ENCODE assay signal across 26 cellular contexts in genomic region chr20:45113865-45114264, GRCh38. TPM values are rescaled to one million over a fixed set of nuclear protein-coding genes. Genes with fewer than 3 reads are reported as not detected.
DNase-seq lines count a peak whose midpoint lies in the region; ATAC-seq, FAIRE-seq and TF ChIP-seq lines count a peak whose summit lies in the region.
"Had no signal": no experiment of that assay in that cellular context is flagged by ENCODE, and none has a peak within 500 bp of the region (broad histone marks: within the 10 kb centered on the region; RNA-seq: fewer than 3 reads in every experiment).

No MANE protein-coding gene starts in this region.

- no peak for ATAC-seq in K562
- ATAC-seq in lung (ENCODE audit: insufficient read depth, low FRiP score) = no peak
- ATAC-seq in naive thymus-derived CD8-positive, alpha-beta T cell = no peak
- ATAC-seq: GM23338, HCT116 had no signal

- TF ChIP-seq POLR2A in K562 (conservative IDR thresholded peaks at IDR 0.05) = no peak
- TF ChIP-seq POLR2A in suprapubic skin (IDR thresholded peaks at IDR 0.05) = no peak

- H3K27me3 ChIP-seq in K562 (ENCODE audit: control insufficient read depth in 2 of 2, insufficient read depth in 2 of 2, low read length in 2 of 2) = peaks cover 8 to 46% of the 10 kb centered on the region in 2 experiments; a peak in 4 of 5 replicates
- no peaks in the 10 kb centered on the region for H3K27me3 ChIP-seq in lung (ENCODE audit: control insufficient read depth, insufficient read depth)
- H3K27me3 ChIP-seq in suprapubic skin = no peaks in the 10 kb centered on the region
- H3K27me3 ChIP-seq: BLaER1 treated with 17β-estradiol and CSF1 and Interleukin-3, amounts not matched to agents 10 nM and 100 nM had no signal

- H3K36me3 ChIP-seq in K562 (ENCODE audit: control insufficient read depth, insufficient read depth, low read length) = no peaks in the 10 kb centered on the region
- H3K36me3 ChIP-seq in lung (ENCODE audit: control insufficient read depth in 2 of 2, insufficient read depth in 2 of 2, low read length in 2 of 2) = no peaks in the 10 kb centered on the region
- H3K36me3 ChIP-seq in suprapubic skin = no peaks in the 10 kb centered on the region
- H3K36me3 ChIP-seq: BE2C; BLaER1 treated with 17β-estradiol and CSF1 and Interleukin-3, amounts not matched to agents 10 nM and 100 nM had no signal

- no peak overlapping the region for H3K27ac Mint-ChIP-seq in naive thymus-derived CD8-positive, alpha-beta T cell
- H3K27ac Mint-ChIP-seq: CD14-positive monocyte; CD4-positive, alpha-beta T cell; GM23338; H9 had no signal

- intact Hi-C loops in K562 (cut with micrococcal nuclease) = loop anchor here (5.0 kb wide), 2 partner anchors 72 to 102 kb away; no protein-coding TSS in a partner anchor

- no peaks in the 10 kb centered on the region for H4K20me1 ChIP-seq in K562 (replicated peaks; ENCODE audit: control insufficient read depth, insufficient read depth, low read length)
- H4K20me1 ChIP-seq: BLaER1 treated with 17β-estradiol and CSF1 and Interleukin-3, amounts not matched to agents 10 nM and 100 nM had no signal

- in situ Hi-C loops in K562 (cut with MboI) = no loop called here

- H3K36me3 Mint-ChIP-seq in naive thymus-derived CD8-positive, alpha-beta T cell = no peaks in the 10 kb centered on the region
- H3K36me3 Mint-ChIP-seq: CD14-positive monocyte; CD8-positive, alpha-beta memory T cell had no signal

- H3K9me3 ChIP-seq in K562 (replicated peaks; ENCODE audit: control insufficient read depth, insufficient read depth, low read depth, low read length) (no peaks in the 10 kb centered on the region), lung (ENCODE audit: control insufficient read depth in 2 of 2, insufficient read depth in 1 of 2, low read length in 1 of 2) (no peaks in the 10 kb centered on the region), suprapubic skin (no peaks in the 10 kb centered on the region)
- H3K9me3 ChIP-seq: BE2C; BLaER1 treated with 17β-estradiol and CSF1 and Interleukin-3, amounts not matched to agents 10 nM and 100 nM had no signal

- CTCF ChIA-PET in RWPE1 (lab: Yijun Ruan, JAX) (interaction anchor here (2.0 to 6.7 kb wide), 5 partner anchors 18 to 657 kb away, joined by 4 to 87 read pairs (median 24); no protein-coding TSS in a partner anchor), K562 (lab: Yijun Ruan, JAX; ENCODE audit: low intra/inter-chr PET ratio) (no interaction called here)

- H3K9ac ChIP-seq in K562 (ENCODE audit: insufficient read depth in 1 of 2, low read depth in 2 of 2, low read length in 2 of 2) = no peak overlapping the region
- H3K9ac ChIP-seq: BLaER1 treated with 17β-estradiol and CSF1 and Interleukin-3, amounts not matched to agents 10 nM and 100 nM had no signal

- 0% methylated on average over 3 of the region's 3 CpGs for WGBS in K562 (ENCODE audit: insufficient coverage, low coverage, missing lambda C conversion rate)
- WGBS in lung, 2 donors = 92 to 93% methylated on average over 3 of the region's 3 CpGs
- WGBS in suprapubic skin = 76% methylated on average over 3 of the region's 3 CpGs

- peaks cover 0 to 3% of the 10 kb centered on the region in 2 experiments; a peak in 1 of 5 replicates for H3K4me1 ChIP-seq in K562 (replicated peaks in 1 of 2; ENCODE audit: control insufficient read depth in 2 of 2, insufficient read depth in 2 of 2, low read length in 2 of 2)
- H3K4me1 ChIP-seq in lung (ENCODE audit: control insufficient read depth in 2 of 2, insufficient read depth in 2 of 2, low read length in 2 of 2) = peaks cover 0 to 2% of the 10 kb centered on the region in 2 donors
- H3K4me1 ChIP-seq in suprapubic skin = peaks cover 16% of the 10 kb centered on the region
- H3K4me1 ChIP-seq: BE2C had no signal

- peaks cover 0 to 16% (median 7%) of the 10 kb centered on the region in 5 donors for H3K27me3 Mint-ChIP-seq in naive thymus-derived CD8-positive, alpha-beta T cell
- H3K27me3 Mint-ChIP-seq: CD4-positive, alpha-beta T cell had no signal

- TF ChIP-seq RAD21 in K562 (CRISPR knock-in tag; conservative IDR thresholded peaks at IDR 0.05 in 1 of 2, IDR thresholded peaks at IDR 0.05 in 1 of 2) = no peak

- no TSS peak for BruUV-seq in K562 (replicated peaks; lab: Mats Ljungman, UMichigan)

- H2AFZ ChIP-seq in K562 (ENCODE audit: low read depth, low read length) = no peak overlapping the region
- H2AFZ ChIP-seq: GM23338 had no signal

- no peak for FAIRE-seq in K562 (lab: Jason Lieb, UNC)
- FAIRE-seq: D721Med, GM12878, GM19239 had no signal

- H3K79me2 ChIP-seq in K562 (ENCODE audit: control insufficient read depth, insufficient read depth, low read length) = no peaks in the 10 kb centered on the region

- H3K4me2 ChIP-seq in K562 (ENCODE audit: insufficient read depth, low read length) = no peak overlapping the region
- H3K4me2 ChIP-seq: BLaER1 treated with 17β-estradiol and CSF1 and Interleukin-3, amounts not matched to agents 10 nM and 100 nM; GM23338 had no signal

- H3K9me1 ChIP-seq in K562 (ENCODE audit: control insufficient read depth, insufficient read depth, low read length) = no peaks in the 10 kb centered on the region

- H3K4me3 ChIP-seq in K562 (no peak overlapping the region), lung (no peak overlapping the region), suprapubic skin (no peak overlapping the region)
- H3K4me3 ChIP-seq: BLaER1 treated with 17β-estradiol and CSF1 and Interleukin-3, amounts not matched to agents 10 nM and 100 nM; GM12878; GM23338 had no signal

- no peaks in the 10 kb centered on the region for H3K9me3 Mint-ChIP-seq in naive thymus-derived CD8-positive, alpha-beta T cell
- H3K9me3 Mint-ChIP-seq: CD14-positive monocyte; CD4-positive, alpha-beta T cell; CD8-positive, alpha-beta memory T cell; GM23338; H9 had no signal

- TF ChIP-seq EP300 in K562 (IDR thresholded peaks at IDR 0.05; ENCODE audit: low read length) (no peak), suprapubic skin (IDR thresholded peaks at IDR 0.05) (no peak)

- H3K4me1 Mint-ChIP-seq in naive thymus-derived CD8-positive, alpha-beta T cell = peaks cover 3 to 8% (median 4%) of the 10 kb centered on the region in 4 donors
- H3K4me1 Mint-ChIP-seq: CD14-positive monocyte had no signal

- H3K27ac ChIP-seq in RWPE1 = peak overlapping the region; percentile 66
- H3K27ac ChIP-seq in K562 (ENCODE audit: extremely low read depth, low read depth, low read length) = no peak overlapping the region
- H3K27ac ChIP-seq in lung (ENCODE audit: low read depth in 1 of 2, low read length in 1 of 2) = no peak overlapping the region
- H3K27ac ChIP-seq in suprapubic skin = peak overlapping the region; percentile 61
- H3K27ac ChIP-seq: BLaER1 treated with 17β-estradiol and CSF1 and Interleukin-3, amounts not matched to agents 10 nM and 100 nM had no signal

- no peak for DNase-seq in RWPE1 (ENCODE audit: low spot score)
- no peak for DNase-seq in K562 (ENCODE audit: extremely low read depth in 1 of 4, low spot score in 3 of 4)
- DNase-seq in lung (ENCODE audit: low spot score) = peak; percentile 3
- DNase-seq in suprapubic skin (ENCODE audit: low spot score in 2 of 2) = no peak
- no peak for DNase-seq in SIG-M5 (lab: John Stamatoyannopoulos, UW)
- DNase-seq in germinal center (ENCODE audit: low spot score) = no peak
- no peak for DNase-seq in naive thymus-derived CD8-positive, alpha-beta T cell
- DNase-seq: AML-193; BE2C; CD4-positive, alpha-beta T cell; CD8-positive, alpha-beta memory T cell; DMS 273 treated with DMSO at 0.1 percent for 48 hours; DMS79; EL; GDM1; H9 had no signal

- H3K4me3 Mint-ChIP-seq in naive thymus-derived CD8-positive, alpha-beta T cell = no peak overlapping the region
- H3K4me3 Mint-ChIP-seq: CD14-positive monocyte; CD4-positive, alpha-beta T cell; CD8-positive, alpha-beta memory T cell; GM23338; H9 had no signal

- TF ChIP-seq CTCF in RWPE1 (conservative IDR thresholded peaks at IDR 0.05; ENCODE audit: low read depth) (no peak), K562 (IDR thresholded peaks at IDR 0.05 in 2 of 3, conservative IDR thresholded peaks at IDR 0.05 in 1 of 3; ENCODE audit: insufficient read depth in 2 of 3, low read depth in 1 of 3, low read length in 3 of 3) (no peak), lung (IDR thresholded peaks at IDR 0.05; ENCODE audit: control extremely low read depth, extremely low read depth) (no peak), suprapubic skin (IDR thresholded peaks at IDR 0.05) (no peak)

- POLR2A ChIA-PET in RWPE1 (lab: Yijun Ruan, JAX; ENCODE audit: low non-redundant PET) = no interaction called here
- POLR2A ChIA-PET in K562 (lab: Yijun Ruan, JAX) = no interaction called here
- POLR2A ChIA-PET in naive thymus-derived CD8-positive, alpha-beta T cell (lab: Charles Lee) = no interaction called here

RNA-seq across cellular contexts. Expression of gene WFDC5, which starts 1.1 kb away (rescaled TPM):
- not detected in 2 replicates for total RNA-seq in K562 (2011; cell fraction: chromatin; rRNA removed; ENCODE audit: low replicate concordance)
- total RNA-seq in K562 (2011; cell fraction: nucleolus; rRNA removed) = not detected in 2 replicates
- not detected in 2 replicates for total RNA-seq in K562 (2011; cell fraction: nucleoplasm; rRNA removed)
- total RNA-seq in K562 (2014; rRNA removed) (not detected in 2 replicates), K562 (2014; rRNA removed; fragmentation: Illumina TruSeq; extraction: Trizol) (not detected in 2 replicates), K562 (2015; rRNA removed; fragmentation: Illumina TruSeq; extraction: Trizol) (not detected in 2 replicates), K562 (2021) (not detected in 2 replicates), lung (not detected), suprapubic skin (100 to 1,000 TPM; 284 to 409 (median 356) TPM)
- polyA plus RNA-seq in K562 (2011; rRNA removed) (not detected in 2 replicates), K562 (2014; fragmentation: Illumina TruSeq; extraction: Trizol) (not detected in 2 replicates), K562 (2014; fragmentation: Nextera tagmentation; extraction: Ambion mirVana) (not detected), K562 (2014; rRNA removed) (not detected in 2 replicates), lung (under 1 TPM; 0.11 to 0.57 TPM)
- polyA plus RNA-seq in K562 (2011; cell fraction: cytosol; rRNA removed) = not detected in 2 replicates
- not detected in 2 replicates for polyA plus RNA-seq in K562 (2011; cell fraction: nucleus; rRNA removed)
- polyA plus RNA-seq in K562 (2012) = not detected in 2 replicates
- polyA minus RNA-seq in K562 (2011; rRNA and poly(A)+ RNA removed) = not detected in 2 replicates
- not detected in 2 replicates for polyA minus RNA-seq in K562 (2011; cell fraction: cytosol; rRNA and poly(A)+ RNA removed)
- polyA minus RNA-seq in K562 (2011; cell fraction: nucleus; rRNA and poly(A)+ RNA removed) = not detected in 2 replicates
- not detected for total RNA-seq in naive thymus-derived CD8-positive, alpha-beta T cell
- polyA plus RNA-seq in naive thymus-derived CD8-positive, alpha-beta T cell = not detected
- total RNA-seq: A172; A673; CD4-positive, alpha-beta T cell; CD8-positive, alpha-beta memory T cell; GM12878; GM23338; H4; H9 had no signal
- polyA plus RNA-seq: CD14-positive monocyte; CD8-positive, alpha-beta memory T cell; GM23338 had no signal

RNA-seq across cellular contexts. Expression of gene WFDC12, which starts 10.4 kb away (rescaled TPM):
- not detected in 2 replicates for total RNA-seq in K562 (2011; cell fraction: chromatin; rRNA removed; ENCODE audit: low replicate concordance)
- total RNA-seq in K562 (2011; cell fraction: nucleolus; rRNA removed) = not detected in 2 replicates
- not detected in 2 replicates for total RNA-seq in K562 (2011; cell fraction: nucleoplasm; rRNA removed)
- total RNA-seq in K562 (2014; rRNA removed) (not detected in 2 replicates), K562 (2014; rRNA removed; fragmentation: Illumina TruSeq; extraction: Trizol) (not detected in 2 replicates), K562 (2015; rRNA removed; fragmentation: Illumina TruSeq; extraction: Trizol) (not detected in 2 replicates), K562 (2021) (not detected in 2 replicates), lung (1 to 10 TPM in 1 of 2 donors, under 1 TPM in 1; 0.85 to 2.1 TPM), suprapubic skin (1 to 10 TPM in 2 of 4 donors, under 1 TPM in 1, not detected in 1; 0.98 to 7.6 (median 2.3) TPM)
- polyA plus RNA-seq in K562 (2011; rRNA removed) (not detected in 2 replicates), K562 (2014; fragmentation: Illumina TruSeq; extraction: Trizol) (not detected in 2 replicates), K562 (2014; fragmentation: Nextera tagmentation; extraction: Ambion mirVana) (not detected), K562 (2014; rRNA removed) (not detected in 2 replicates), lung (1 to 10 TPM; 4.9 to 5.9 TPM)
- not detected in 2 replicates for polyA plus RNA-seq in K562 (2011; cell fraction: cytosol; rRNA removed)
- not detected in 2 replicates for polyA plus RNA-seq in K562 (2011; cell fraction: nucleus; rRNA removed)
- polyA plus RNA-seq in K562 (2012) = not detected in 2 replicates
- not detected in 2 replicates for polyA minus RNA-seq in K562 (2011; rRNA and poly(A)+ RNA removed)
- not detected in 2 replicates for polyA minus RNA-seq in K562 (2011; cell fraction: cytosol; rRNA and poly(A)+ RNA removed)
- not detected in 2 replicates for polyA minus RNA-seq in K562 (2011; cell fraction: nucleus; rRNA and poly(A)+ RNA removed)
- total RNA-seq in naive thymus-derived CD8-positive, alpha-beta T cell = not detected
- not detected for polyA plus RNA-seq in naive thymus-derived CD8-positive, alpha-beta T cell
- total RNA-seq: A172; A673; CD4-positive, alpha-beta T cell; CD8-positive, alpha-beta memory T cell; GM12878; GM23338; H4; H9 had no signal
- polyA plus RNA-seq: CD14-positive monocyte; CD8-positive, alpha-beta memory T cell; GM12878; GM23338 had no signal

RNA-seq across cellular contexts. Expression of gene KCNS1, which starts 12.9 kb away (rescaled TPM):
- not detected in 2 replicates for total RNA-seq in K562 (2011; cell fraction: chromatin; rRNA removed; ENCODE audit: low replicate concordance)
- total RNA-seq in K562 (2011; cell fraction: nucleolus; rRNA removed) = not detected in 2 replicates
- total RNA-seq in K562 (2011; cell fraction: nucleoplasm; rRNA removed) = not detected in 2 replicates
- total RNA-seq in K562 (2014; rRNA removed) (not detected in 2 replicates), K562 (2014; rRNA removed; fragmentation: Illumina TruSeq; extraction: Trizol) (not detected in 2 replicates), K562 (2015; rRNA removed; fragmentation: Illumina TruSeq; extraction: Trizol) (not detected in 2 replicates), K562 (2021) (not detected in 2 replicates), lung (1 to 10 TPM; 2.0 to 3.0 TPM), suprapubic skin (1 to 10 TPM; 1.0 to 5.5 (median 2.3) TPM)
- polyA plus RNA-seq in K562 (2011; rRNA removed) (not detected in 2 replicates), K562 (2014; fragmentation: Illumina TruSeq; extraction: Trizol) (not detected in 2 replicates), K562 (2014; fragmentation: Nextera tagmentation; extraction: Ambion mirVana) (not detected), K562 (2014; rRNA removed) (not detected in 2 replicates), lung (under 1 TPM; 0.45 to 0.51 TPM)
- polyA plus RNA-seq in K562 (2011; cell fraction: cytosol; rRNA removed) = not detected in 2 replicates
- polyA plus RNA-seq in K562 (2011; cell fraction: nucleus; rRNA removed) = not detected in 2 replicates
- not detected in 2 replicates for polyA plus RNA-seq in K562 (2012)
- not detected in 2 replicates for polyA minus RNA-seq in K562 (2011; rRNA and poly(A)+ RNA removed)
- polyA minus RNA-seq in K562 (2011; cell fraction: cytosol; rRNA and poly(A)+ RNA removed) = not detected in 2 replicates
- not detected in 2 replicates for polyA minus RNA-seq in K562 (2011; cell fraction: nucleus; rRNA and poly(A)+ RNA removed)
- not detected for total RNA-seq in naive thymus-derived CD8-positive, alpha-beta T cell
- polyA plus RNA-seq in naive thymus-derived CD8-positive, alpha-beta T cell = not detected
- total RNA-seq: A172; A673; CD4-positive, alpha-beta T cell; GM12878; H4 had no signal
- polyA plus RNA-seq: CD8-positive, alpha-beta memory T cell; GM12878 had no signal

Comparison
In these comparisons a context has a peak if more than half of its experiments do, and no peak if none do; other contexts are left out.
1. H3K27ac ChIP-seq: peak in RWPE1 (single experiment) and suprapubic skin (single experiment); none in K562 (single experiment) and lung (0 of 2).
2. RNA of gene WFDC5, which starts 1.1 kb away (total RNA-seq): 284 to 409 TPM in suprapubic skin; not detected in lung, not detected in K562 and not detected in naive thymus-derived CD8-positive, alpha-beta T cell; every median in the first group is over 100 times any median in the second.